Comparison of ENCODE assay signal across 23 cellular contexts in the genomic region with DNA sequence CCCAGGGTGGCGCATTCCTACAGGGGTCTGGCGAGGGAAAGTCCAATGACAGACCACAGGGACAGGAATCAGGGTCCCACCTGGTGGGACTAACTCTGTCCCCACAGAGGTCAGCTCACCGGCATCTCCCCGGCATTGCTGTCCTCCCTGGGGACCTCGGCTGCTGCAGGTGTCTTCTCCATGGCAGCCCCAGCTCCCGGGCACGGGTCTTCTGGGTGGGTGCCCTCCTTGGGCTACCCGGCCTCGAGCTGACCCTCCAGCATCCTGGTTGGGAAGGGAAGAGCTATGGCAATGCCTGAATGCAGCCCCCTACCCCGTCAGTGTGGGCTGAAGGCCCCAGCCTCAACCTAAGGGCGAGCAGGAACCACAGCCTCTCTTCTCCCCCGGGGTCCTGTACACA. TPM values are rescaled to one million over a fixed set of nuclear protein-coding genes. Genes with fewer than 3 reads are reported as not detected.
"Had no signal": no experiment of that assay in that cellular context is flagged by ENCODE, and none has a peak within 500 bp of the region (broad histone marks: within the 10 kb centered on the region; RNA-seq: fewer than 3 reads in every experiment).

No MANE protein-coding gene starts in this region.

RNA-seq across cellular contexts. Expression of a gene that starts 57.8 kb away (rescaled TPM):
- total RNA-seq: hepatocyte; kidney epithelial cell; left cardiac atrium; left colon; left lobe of liver; left lung; left ventricle myocardium inferior; left ventricle myocardium superior; liver; lower lobe of right lung; lung; lung microvascular endothelial cell; mammary epithelial cell; mesenteric fat pad; mesothelial cell of epicardium; mononuclear cell; mucosa of descending colon; mucosa of gallbladder; myocyte; naive thymus-derived CD4-positive, alpha-beta T cell; naive thymus-derived CD8-positive, alpha-beta T cell had no signal
- polyA plus RNA-seq: immature natural killer cell; keratinocyte; lung; mammary epithelial cell; naive thymus-derived CD4-positive, alpha-beta T cell; naive thymus-derived CD8-positive, alpha-beta T cell had no signal
